15 cellular contexts compared by ENCODE assay signal in genomic region chr4:81960968-81961367, GRCh38.
A peak's percentile ranks its signal among the peaks of the same experiment; 100 is the strongest.
DNase-seq lines count a peak whose midpoint lies in the region; ATAC-seq and TF ChIP-seq lines count a peak whose summit lies in the region.
"Had no signal": no experiment of that assay in that cellular context is flagged by ENCODE, and none has a peak within 500 bp of the region (broad histone marks: within the 10 kb centered on the region; RNA-seq: fewer than 3 reads in every experiment).

No MANE protein-coding gene starts in this region.

- POLR2A ChIA-PET in OCI-LY7 (lab: Charles Lee): interaction anchor here (1.6 kb wide), 1 partner anchor 12 kb away, joined by 3 read pairs; no protein-coding TSS in a partner anchor

- 56% methylated on average over 4 of the region's 4 CpGs; no CpG with 5 or more reads in 1 of the 2 experiments for WGBS in endodermal cell (ENCODE audit: insufficient coverage in 1 of 2, insufficient read length in 1 of 2), 2 experiments
- 41% methylated on average over 4 of the region's 4 CpGs for WGBS in hepatocyte (ENCODE audit: low lambda C conversion rate, missing lambda C conversion rate)
- WGBS in testis, 2 donors: 29 to 39% methylated on average over 4 of the region's 4 CpGs

- no peaks in the 10 kb centered on the region for H3K27me3 ChIP-seq in endodermal cell (ENCODE audit: control insufficient read depth, insufficient read depth, low read length, poor library complexity, severe bottlenecking)
- H3K27me3 ChIP-seq in hepatocyte: no peaks in the 10 kb centered on the region
- no peaks in the 10 kb centered on the region for H3K27me3 ChIP-seq in testis

- H3K4me1 ChIP-seq in endodermal cell (ENCODE audit: control insufficient read depth, insufficient read depth, low read length) (peaks cover 19% of the 10 kb centered on the region), hepatocyte (ENCODE audit: insufficient read depth) (peaks cover 8% of the 10 kb centered on the region), testis (no peaks in the 10 kb centered on the region), OCI-LY7 (ENCODE audit: insufficient read depth, low read length, poor library complexity, severe bottlenecking) (peaks cover 13% of the 10 kb centered on the region)

- H3K36me3 ChIP-seq in endodermal cell (ENCODE audit: control insufficient read depth, insufficient read depth, low read length) (no peaks in the 10 kb centered on the region), hepatocyte (replicated peaks; ENCODE audit: insufficient read depth, low read depth) (no peaks in the 10 kb centered on the region), testis (ENCODE audit: low read depth, missing control alignments) (no peaks in the 10 kb centered on the region), OCI-LY7 (ENCODE audit: insufficient read depth, low read length) (no peaks in the 10 kb centered on the region)

- H3K4me3 Mint-ChIP-seq in endodermal cell: no peak overlapping the region
- H3K4me3 Mint-ChIP-seq: CD4-positive, alpha-beta memory T cell had no signal

- no peaks in the 10 kb centered on the region for H3K9me3 Mint-ChIP-seq in endodermal cell
- H3K9me3 Mint-ChIP-seq: CD4-positive, alpha-beta memory T cell had no signal

- intact Hi-C loops in testis (cut with DNase I; ENCODE audit: low total_unique reads) (no loop called here), OCI-LY7 (cut with micrococcal nuclease; ENCODE audit: unreplicated experiment) (no loop called here)

- H2AFZ ChIP-seq in hepatocyte (no peak overlapping the region), OCI-LY7 (ENCODE audit: low read length) (no peak overlapping the region)
- H2AFZ ChIP-seq: GM23248 had no signal

- H3K27ac Mint-ChIP-seq in endodermal cell: peak overlapping the region; percentile 23
- H3K27ac Mint-ChIP-seq: CD4-positive, alpha-beta memory T cell had no signal

- H3K9me3 ChIP-seq in endodermal cell (ENCODE audit: control insufficient read depth, low read length) (no peaks in the 10 kb centered on the region), hepatocyte (ENCODE audit: low read depth) (no peaks in the 10 kb centered on the region), testis (no peaks in the 10 kb centered on the region), OCI-LY7 (ENCODE audit: low read length) (no peaks in the 10 kb centered on the region)

- peaks cover 3% of the 10 kb centered on the region for H3K79me2 ChIP-seq in hepatocyte
- H3K79me2 ChIP-seq in OCI-LY7 (ENCODE audit: insufficient read depth, low read depth, low read length): no peaks in the 10 kb centered on the region

- no peaks in the 10 kb centered on the region for H3K27me3 Mint-ChIP-seq in endodermal cell (ENCODE audit: insufficient read depth)

- TF ChIP-seq CTCF in endodermal cell (conservative IDR thresholded peaks at IDR 0.05) (no peak), hepatocyte (IDR thresholded peaks at IDR 0.05; ENCODE audit: poor library complexity) (no peak), testis (IDR thresholded peaks at IDR 0.05) (no peak), OCI-LY7 (conservative IDR thresholded peaks at IDR 0.05; ENCODE audit: low read length) (no peak)

- DNase-seq in OCI-M2 (lab: John Stamatoyannopoulos, UW; ENCODE audit: unreplicated experiment): peak; percentile 30
- no peak for DNase-seq in endodermal cell
- no peak for DNase-seq in hepatocyte (ENCODE audit: low spot score)
- no peak for DNase-seq in testis
- no peak for DNase-seq in OCI-LY7 (ENCODE audit: low spot score)
- DNase-seq: C1 segment of cervical spinal cord; Calu3; CD4-positive, alpha-beta memory T cell; COR-L47; DMS53; DND-41; GM23248; H7; HCEC 1CT had no signal

- H3K4me2 ChIP-seq in hepatocyte: peak overlapping the region; percentile 34
- H3K4me2 ChIP-seq in OCI-LY7 (ENCODE audit: low read length): no peak overlapping the region

- no peak for ATAC-seq in GM21529 (IDR thresholded peaks at IDR 0.05; ENCODE audit: unreplicated experiment)

- CTCF ChIA-PET in OCI-LY7 (lab: Charles Lee; ENCODE audit: unreplicated experiment): interaction anchor here (0.6 kb wide), 1 partner anchor 17 kb away, joined by 3 read pairs; no protein-coding TSS in a partner anchor

- H3K27ac ChIP-seq in endodermal cell (ENCODE audit: low read depth, low read length) (no peak overlapping the region), hepatocyte (peak overlapping the region; percentile 31), testis (no peak overlapping the region), OCI-LY7 (ENCODE audit: low read depth, low read length, poor library complexity, severe bottlenecking) (no peak overlapping the region)
- H3K27ac ChIP-seq: GM23248 had no signal

- no peaks in the 10 kb centered on the region for H4K20me1 ChIP-seq in hepatocyte (ENCODE audit: insufficient read depth, poor library complexity, severe bottlenecking)
- H4K20me1 ChIP-seq in OCI-LY7 (ENCODE audit: insufficient read depth, low read length): no peaks in the 10 kb centered on the region

- no TSS peak for BruUV-seq in OCI-LY7 (replicated peaks; lab: Mats Ljungman, UMichigan)

- no peaks in the 10 kb centered on the region for H3K36me3 Mint-ChIP-seq in endodermal cell (ENCODE audit: low read depth)
- H3K36me3 Mint-ChIP-seq: CD4-positive, alpha-beta memory T cell had no signal

- H3K9ac ChIP-seq in endodermal cell (ENCODE audit: extremely low read depth, low read length, poor library complexity, severe bottlenecking): no peak overlapping the region
- H3K9ac ChIP-seq: GM23248 had no signal

- H3K9me2 ChIP-seq in hepatocyte (replicated peaks; ENCODE audit: insufficient read depth): no peaks in the 10 kb centered on the region
- H3K9me2 ChIP-seq in OCI-LY7 (ENCODE audit: insufficient read depth, low read length): no peaks in the 10 kb centered on the region

- no peak for TF ChIP-seq POLR2A in testis (IDR thresholded peaks at IDR 0.05)

- H3K4me3 ChIP-seq in endodermal cell (ENCODE audit: low read length): peak overlapping the region; percentile 35
- H3K4me3 ChIP-seq in hepatocyte: no peak overlapping the region
- no peak overlapping the region for H3K4me3 ChIP-seq in testis
- H3K4me3 ChIP-seq in OCI-LY7 (ENCODE audit: low read depth, low read length, poor library complexity, severe bottlenecking): no peak overlapping the region
- H3K4me3 ChIP-seq: GM23248 had no signal

- H3K4me1 Mint-ChIP-seq in endodermal cell: peaks cover 46% of the 10 kb centered on the region
